14 cellular contexts compared by ENCODE assay signal in genomic region chr1:228809621-228810313, GRCh38.
A peak's percentile ranks its signal among the peaks of the same experiment; 100 is the strongest.
DNase-seq lines count a peak whose midpoint lies in the region; ATAC-seq and TF ChIP-seq lines count a peak whose summit lies in the region.
"Had no signal": no experiment of that assay in that cellular context is flagged by ENCODE, and none has a peak within 500 bp of the region (broad histone marks: within the 10 kb centered on the region; RNA-seq: fewer than 3 reads in every experiment).

No MANE protein-coding gene starts in this region.

- peak overlapping the region; percentile 81 for H3K4me3 Mint-ChIP-seq in type B pancreatic cell

- intact Hi-C loops in Right ventricle myocardium superior (cut with DNase I) = no loop called here
- intact Hi-C loops in left cardiac atrium (cut with DNase I) = no loop called here
- intact Hi-C loops in left lung (cut with DNase I) = no loop called here

- no peaks in the 10 kb centered on the region for H3K79me2 ChIP-seq in osteoblast (ENCODE audit: insufficient read depth, low read length)

- H3K27me3 Mint-ChIP-seq in type B pancreatic cell = no peaks in the 10 kb centered on the region

- H3K27ac Mint-ChIP-seq in activated naive CD4-positive, alpha-beta T cell treated with anti-CD3 and anti-CD28 coated beads, Interleukin-2, amount 50 U/mL, for 72 hours = peak overlapping the region; percentile 85 to 91
- H3K27ac Mint-ChIP-seq in type B pancreatic cell = peak overlapping the region; percentile 100

- H3K36me3 ChIP-seq in left lung = no peaks in the 10 kb centered on the region
- no peaks in the 10 kb centered on the region for H3K36me3 ChIP-seq in osteoblast (ENCODE audit: insufficient read depth, low read length)
- H3K36me3 ChIP-seq: cardiac muscle cell, spleen had no signal

- H3K4me3 ChIP-seq in left lung (no peak overlapping the region), osteoblast (ENCODE audit: insufficient read depth, low read length) (no peak overlapping the region)
- H3K4me3 ChIP-seq: cardiac muscle cell, GM23248, spleen had no signal

- H3K27me3 ChIP-seq in left lung = no peaks in the 10 kb centered on the region
- H3K27me3 ChIP-seq in osteoblast (ENCODE audit: insufficient read depth, low read length) = peaks cover under 1% of the 10 kb centered on the region
- H3K27me3 ChIP-seq: cardiac muscle cell, spleen had no signal

- no peak for TF ChIP-seq CTCF in left lung (IDR thresholded peaks at IDR 0.05)
- no peak for TF ChIP-seq CTCF in type B pancreatic cell (conservative IDR thresholded peaks at IDR 0.05)
- no peak for TF ChIP-seq CTCF in osteoblast (IDR thresholded peaks at IDR 0.05; ENCODE audit: extremely low read depth, low read depth, low read length)

- H3K9me3 Mint-ChIP-seq in activated naive CD4-positive, alpha-beta T cell treated with anti-CD3 and anti-CD28 coated beads, Interleukin-2, amount 50 U/mL, for 72 hours = peaks cover 0 to 12% of the 10 kb centered on the region in 2 donors
- peaks cover 11% of the 10 kb centered on the region for H3K9me3 Mint-ChIP-seq in type B pancreatic cell

- H2AFZ ChIP-seq in osteoblast (ENCODE audit: low read length) = no peak overlapping the region
- H2AFZ ChIP-seq: GM23248 had no signal

- peaks cover 57% of the 10 kb centered on the region for H3K4me1 Mint-ChIP-seq in type B pancreatic cell (ENCODE audit: unreplicated experiment)

- H4K20me1 ChIP-seq in osteoblast (ENCODE audit: insufficient read depth, low read length) = no peaks in the 10 kb centered on the region

- peaks cover 5 to 16% of the 10 kb centered on the region in 2 donors for H3K36me3 Mint-ChIP-seq in activated naive CD4-positive, alpha-beta T cell treated with anti-CD3 and anti-CD28 coated beads, Interleukin-2, amount 50 U/mL, for 72 hours
- no peaks in the 10 kb centered on the region for H3K36me3 Mint-ChIP-seq in type B pancreatic cell

- H3K27ac ChIP-seq in left lung = no peak overlapping the region
- no peak overlapping the region for H3K27ac ChIP-seq in osteoblast (ENCODE audit: low read depth, low read length)
- H3K27ac ChIP-seq: cardiac muscle cell, GM23248 had no signal

- DNase-seq in Right ventricle myocardium superior (no peak), left cardiac atrium (no peak), left lung (no peak), type B pancreatic cell (ENCODE audit: extremely low spot score, unreplicated experiment) (no peak), pons (ENCODE audit: low spot score) (no peak), osteoblast (ENCODE audit: insufficient read length, low spot score, missing footprints) (no peak), hypothalamus (lab: John Stamatoyannopoulos, UW) (no peak)
- DNase-seq in activated naive CD4-positive, alpha-beta T cell treated with anti-CD3 and anti-CD28 coated beads, Interleukin-2, amount 50 U/mL, for 72 hours (ENCODE audit: low spot score in 2 of 2) = no peak
- DNase-seq: AML-193, GF-D8, GM23248, SK-N-SH, spleen had no signal

- peaks cover 0 to 19% of the 10 kb centered on the region in 2 donors for H3K4me1 ChIP-seq in left lung
- no peaks in the 10 kb centered on the region for H3K4me1 ChIP-seq in osteoblast (ENCODE audit: insufficient read depth, low read length)

- H3K9me3 ChIP-seq in left lung = no peaks in the 10 kb centered on the region
- H3K9me3 ChIP-seq in osteoblast (ENCODE audit: low read depth, low read length) = no peaks in the 10 kb centered on the region
- H3K9me3 ChIP-seq: SK-N-SH, spleen had no signal

- H3K4me2 ChIP-seq in osteoblast (ENCODE audit: insufficient read depth, low read length) = no peak overlapping the region
- H3K4me2 ChIP-seq: SK-N-SH had no signal

- ATAC-seq in Right ventricle myocardium superior (ENCODE audit: poor library complexity) (peak; percentile 26), left cardiac atrium (no peak), left lung (peak; percentile 78)
- peak; percentile 66 to 78 for ATAC-seq in activated naive CD4-positive, alpha-beta T cell treated with anti-CD3 and anti-CD28 coated beads, Interleukin-2, amount 50 U/mL, for 72 hours

Comparison
In these comparisons a context has a peak if more than half of its experiments do, and no peak if none do; other contexts are left out.
1. ATAC-seq: peak in Right ventricle myocardium superior (single experiment), activated naive CD4-positive, alpha-beta T cell treated with anti-CD3 and anti-CD28 coated beads, Interleukin-2, amount 50 U/mL, for 72 hours (2 of 2) and left lung (single experiment); none in left cardiac atrium (0 of 2).